Comparison of ENCODE assay signal across 15 cellular contexts in the genomic region with DNA sequence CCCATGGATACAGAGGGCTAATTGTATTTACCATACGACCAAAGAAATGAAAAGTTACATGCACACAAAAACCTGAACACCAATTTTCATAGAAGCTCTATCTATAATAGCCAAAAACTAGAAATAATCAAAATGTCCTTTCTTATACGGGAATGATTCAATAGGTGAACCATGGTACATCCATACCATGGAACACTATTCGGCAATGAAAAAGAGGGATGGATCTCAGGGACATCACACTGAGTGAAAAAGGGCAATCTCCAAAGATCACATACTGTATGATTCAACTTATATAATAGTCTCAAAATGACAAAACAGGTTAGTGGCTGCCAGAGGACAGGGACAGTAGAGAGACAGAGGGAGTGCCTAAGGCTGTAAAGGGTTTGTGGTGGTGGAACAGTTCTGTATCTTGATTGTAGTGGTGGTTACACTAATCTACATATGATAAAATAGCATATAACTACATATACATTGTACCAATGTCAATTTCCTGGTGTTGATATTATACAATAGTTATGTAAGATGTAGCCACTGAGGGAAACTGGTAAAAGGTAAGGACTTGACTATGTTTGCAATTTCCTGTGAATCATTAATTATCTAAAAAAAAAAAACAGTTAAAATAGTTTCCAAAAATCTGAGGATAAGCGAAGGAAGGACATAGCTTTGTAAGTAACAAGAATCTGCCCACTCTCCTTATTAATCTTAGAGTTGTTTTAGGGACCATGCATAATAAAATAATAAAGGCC. TPM values are rescaled to one million over a fixed set of nuclear protein-coding genes. Genes with fewer than 3 reads are reported as not detected.
A peak's percentile ranks its signal among the peaks of the same experiment; 100 is the strongest.
DNase-seq lines count a peak whose midpoint lies in the region; ATAC-seq and TF ChIP-seq lines count a peak whose summit lies in the region.
"Had no signal": no experiment of that assay in that cellular context is flagged by ENCODE, and none has a peak within 500 bp of the region (broad histone marks: within the 10 kb centered on the region; RNA-seq: fewer than 3 reads in every experiment).

No MANE protein-coding gene starts in this region.

- H3K27ac Mint-ChIP-seq in HFFc6, result peak overlapping the region; percentile 74
- H3K27ac Mint-ChIP-seq: memory B cell; stimulated activated memory B cell treated with anti-CD40 and anti-IgM and Interleukin-4, amounts not matched to agents 10 μg/mL and 1 μg/mL and 100 μg/mL, for 72 hours had no signal

- no peak for TF ChIP-seq POLR2A in vagina (IDR thresholded peaks at IDR 0.05)

- peaks cover 23% of the 10 kb centered on the region for H3K36me3 Mint-ChIP-seq in HFFc6 (ENCODE audit: low read depth)

- TF ChIP-seq CTCF in AG10803 (conservative IDR thresholded peaks at IDR 0.05; ENCODE audit: low read length) (no peak), HFFc6 (IDR thresholded peaks at IDR 0.05) (no peak), vagina (IDR thresholded peaks at IDR 0.05) (no peak)

- no peaks in the 10 kb centered on the region for H3K9me3 Mint-ChIP-seq in HFFc6
- H3K9me3 Mint-ChIP-seq: memory B cell; stimulated activated memory B cell treated with anti-CD40 and anti-IgM and Interleukin-4, amounts not matched to agents 10 μg/mL and 1 μg/mL and 100 μg/mL, for 72 hours had no signal

- H3K27me3 Mint-ChIP-seq in HFFc6 (ENCODE audit: insufficient read depth), result no peaks in the 10 kb centered on the region
- H3K27me3 Mint-ChIP-seq: memory B cell; stimulated activated memory B cell treated with anti-CD40 and anti-IgM and Interleukin-4, amounts not matched to agents 10 μg/mL and 1 μg/mL and 100 μg/mL, for 72 hours had no signal

- H3K4me1 Mint-ChIP-seq in HFFc6 (ENCODE audit: low read depth), result peaks cover 45% of the 10 kb centered on the region

- H3K9ac ChIP-seq in adipocyte (ENCODE audit: low read length), result no peak overlapping the region
- no peak overlapping the region for H3K9ac ChIP-seq in muscle layer of colon (ENCODE audit: low read length)

- H3K4me3 ChIP-seq in AG10803 (ENCODE audit: low read length) (no peak overlapping the region), adipocyte (ENCODE audit: low read length) (peak overlapping the region; percentile 91), muscle layer of colon (ENCODE audit: low read depth in 1 of 2, low read length in 2 of 2) (no peak overlapping the region), vagina (no peak overlapping the region)

- H3K27me3 ChIP-seq in adipocyte (replicated peaks; ENCODE audit: control insufficient read depth, insufficient read depth, low read length) (no peaks in the 10 kb centered on the region), muscle layer of colon (ENCODE audit: control insufficient read depth in 1 of 2, insufficient read depth in 2 of 2, low read length in 2 of 2) (no peaks in the 10 kb centered on the region), vagina (no peaks in the 10 kb centered on the region)
- H3K27me3 ChIP-seq: cardiac muscle cell had no signal

- H3K27ac ChIP-seq in muscle layer of colon (ENCODE audit: low read depth, low read length) (peak overlapping the region; percentile 51), vagina (no peak overlapping the region)
- H3K27ac ChIP-seq: cardiac muscle cell had no signal

- peak overlapping the region; percentile 94 for H3K4me3 Mint-ChIP-seq in HFFc6
- H3K4me3 Mint-ChIP-seq: stimulated activated memory B cell treated with anti-CD40 and anti-IgM and Interleukin-4, amounts not matched to agents 10 μg/mL and 1 μg/mL and 100 μg/mL, for 72 hours had no signal

- peaks cover 38% of the 10 kb centered on the region for H3K4me1 ChIP-seq in adipocyte (ENCODE audit: control insufficient read depth, insufficient read depth, low read length)
- H3K4me1 ChIP-seq in muscle layer of colon (ENCODE audit: insufficient read depth, low read length), result peaks cover 36% of the 10 kb centered on the region
- H3K4me1 ChIP-seq in vagina, result peaks cover 60% of the 10 kb centered on the region

- H3K9me3 ChIP-seq in adipocyte (ENCODE audit: control insufficient read depth, low read length) (no peaks in the 10 kb centered on the region), muscle layer of colon (ENCODE audit: low read length) (no peaks in the 10 kb centered on the region), vagina (no peaks in the 10 kb centered on the region)

- no peak for ATAC-seq in GM19467 (IDR thresholded peaks at IDR 0.05; ENCODE audit: unreplicated experiment)
- ATAC-seq in Right ventricle myocardium inferior, result no peak
- no peak for ATAC-seq in GM19351 (IDR thresholded peaks at IDR 0.05; ENCODE audit: unreplicated experiment)
- ATAC-seq: stimulated activated memory B cell treated with anti-CD40 and anti-IgM and Interleukin-4, amounts not matched to agents 10 μg/mL and 1 μg/mL and 100 μg/mL, for 72 hours had no signal

- DNase-seq in AG10803 (ENCODE audit: low read depth) (peak; percentile 7), HFFc6 (no peak), adipocyte (ENCODE audit: low read depth) (peak; percentile 11), vagina (ENCODE audit: extremely low spot score in 2 of 2) (no peak), Right ventricle myocardium inferior (ENCODE audit: missing footprints) (no peak)
- DNase-seq: activated CD8-positive, alpha-beta memory T cell treated with anti-CD3 and anti-CD28 coated beads for 24 hours; NCI-H2107; SHP77; stimulated activated CD4-positive, alpha-beta T cell treated with anti-CD3 and anti-CD28 coated beads, Interleukin-12 subunit alpha, Interleukin-12 subunit beta, amount 100 ng/mL, for 4 hours had no signal

- H3K36me3 ChIP-seq in adipocyte (ENCODE audit: control insufficient read depth, insufficient read depth, low read length, severe bottlenecking) (no peaks in the 10 kb centered on the region), muscle layer of colon (ENCODE audit: insufficient read depth, low read length) (no peaks in the 10 kb centered on the region), vagina (no peaks in the 10 kb centered on the region)
- H3K36me3 ChIP-seq: cardiac muscle cell had no signal

- intact Hi-C loops in vagina (cut with DNase I) (no loop called here), Right ventricle myocardium inferior (cut with DNase I) (no loop called here)

RNA-seq across cellular contexts. Expression of a gene that starts 3.7 kb away (rescaled TPM):
- total RNA-seq in HFFc6 (2021; fragmentation: NEBNext Ultra II Directional; extraction: Animal tissue kit (Norgen Biotek cat#: 25700)), result 10 to 100 TPM in 3 of 6 experiments, 1 to 10 TPM in 3; 9.0 to 11.5 (median 10.0) TPM
- 24.1 TPM for total RNA-seq in vagina
- total RNA-seq in Right ventricle myocardium inferior, result 10.1 TPM

RNA-seq across cellular contexts. Expression of a gene that starts 49.3 kb away (rescaled TPM):
- 10 to 100 TPM; 23.3 to 27.9 (median 24.8) TPM for total RNA-seq in HFFc6 (2021; fragmentation: NEBNext Ultra II Directional; extraction: Animal tissue kit (Norgen Biotek cat#: 25700))
- total RNA-seq in vagina, result 4.7 TPM
- 6.4 TPM for total RNA-seq in Right ventricle myocardium inferior

Comparison
In these comparisons a context has a peak if more than half of its experiments do, and no peak if none do; other contexts are left out.
1. DNase-seq: peak in AG10803 (single experiment) and adipocyte (single experiment); none in HFFc6 (single experiment), vagina (0 of 2) and Right ventricle myocardium inferior (single experiment).